1 cellular context compared by ENCODE assay signal in genomic region chr5:95449460-95449859, GRCh38.
TF ChIP-seq lines count a peak whose summit lies in the region.

No MANE protein-coding gene starts in this region.

TF ChIP-seq in WTC11, 78 proteins besides CTCF, POLR2A, EP300 and RAD21 (continued from another document):
- TF ChIP-seq ZSCAN18 (CRISPR knock-in tag; IDR thresholded peaks at IDR 0.05): no peak
- no peak for TF ChIP-seq ZMAT4 (CRISPR knock-in tag; IDR thresholded peaks at IDR 0.05)
- TF ChIP-seq HMGXB4 (CRISPR knock-in tag; IDR thresholded peaks at IDR 0.05): no peak
